ENCODE assay signal across 8 cellular contexts in genomic region chr6:11144393-11144829, GRCh38. TPM values are rescaled to one million over a fixed set of nuclear protein-coding genes. Genes with fewer than 3 reads are reported as not detected.
DNase-seq lines count a peak whose midpoint lies in the region; ATAC-seq and TF ChIP-seq lines count a peak whose summit lies in the region.

No MANE protein-coding gene starts in this region.

- intact Hi-C loops in naive thymus-derived CD4-positive, alpha-beta T cell (cut with micrococcal nuclease) = loop anchor here (1.0 to 2.0 kb wide), 4 partner anchors 28 to 431 kb away; no protein-coding TSS in a partner anchor

- no peak for TF ChIP-seq POLR2A in erythroblast (IDR thresholded peaks at IDR 0.05; ENCODE audit: low read length)

- ATAC-seq in GM18511 (IDR thresholded peaks at IDR 0.05; ENCODE audit: unreplicated experiment) (peak; percentile 83), HG03342 (IDR thresholded peaks at IDR 0.05; ENCODE audit: unreplicated experiment) (peak; percentile 85)
- ATAC-seq in naive thymus-derived CD4-positive, alpha-beta T cell = peak; percentile 86

- peaks cover 0 to 7% (median 0%) of the 10 kb centered on the region in 7 donors for H3K4me1 Mint-ChIP-seq in naive thymus-derived CD4-positive, alpha-beta T cell

- peak; percentile 88 for TF ChIP-seq CTCF in OCI-LY3 (IDR thresholded peaks at IDR 0.05; ENCODE audit: low read depth, low read length)

- H3K27me3 ChIP-seq in OCI-LY3 (ENCODE audit: low read depth, low read length) = no peaks in the 10 kb centered on the region
- H3K27me3 ChIP-seq in naive thymus-derived CD4-positive, alpha-beta T cell (ENCODE audit: control insufficient read depth in 2 of 2, insufficient read depth in 2 of 2, low read length in 2 of 2) = no peaks in the 10 kb centered on the region

- H3K36me3 Mint-ChIP-seq in naive thymus-derived CD4-positive, alpha-beta T cell = peaks cover 0 to 3% (median 0%) of the 10 kb centered on the region in 5 donors

- no peak overlapping the region for H3K4me3 ChIP-seq in OCI-LY3 (ENCODE audit: low read length)
- no peak overlapping the region for H3K4me3 ChIP-seq in naive thymus-derived CD4-positive, alpha-beta T cell (ENCODE audit: low read length)

- no peaks in the 10 kb centered on the region for H3K36me3 ChIP-seq in OCI-LY3 (replicated peaks; ENCODE audit: low read depth, low read length)
- H3K36me3 ChIP-seq in naive thymus-derived CD4-positive, alpha-beta T cell (ENCODE audit: control insufficient read depth in 2 of 3, insufficient read depth in 3 of 3, low read length in 3 of 3) = no peaks in the 10 kb centered on the region

- H3K79me2 ChIP-seq in OCI-LY3 (ENCODE audit: low read length) = no peaks in the 10 kb centered on the region

- H2AFZ ChIP-seq in OCI-LY3 (ENCODE audit: low read depth, low read length) = no peak overlapping the region

- H3K4me1 ChIP-seq in OCI-LY3 (ENCODE audit: low read length) = peaks cover 21% of the 10 kb centered on the region
- H3K4me1 ChIP-seq in naive thymus-derived CD4-positive, alpha-beta T cell (ENCODE audit: control insufficient read depth in 2 of 2, insufficient read depth in 2 of 2, low read length in 2 of 2) = no peaks in the 10 kb centered on the region

- 0 out of 2 replicates have a peak overlapping the region, but pooled peaks have one; percentile 29 for H3K4me2 ChIP-seq in OCI-LY3 (ENCODE audit: low read length)

- no peaks in the 10 kb centered on the region for H3K9me3 ChIP-seq in OCI-LY3 (ENCODE audit: insufficient read depth, low read length)
- H3K9me3 ChIP-seq in naive thymus-derived CD4-positive, alpha-beta T cell (ENCODE audit: control insufficient read depth in 2 of 3, low read length in 3 of 3) = no peaks in the 10 kb centered on the region

- no peak overlapping the region for H3K27ac Mint-ChIP-seq in naive thymus-derived CD4-positive, alpha-beta T cell

- POLR2A ChIA-PET in naive thymus-derived CD4-positive, alpha-beta T cell (lab: Charles Lee) = no interaction called here

- H3K9ac ChIP-seq in OCI-LY3 (ENCODE audit: low read length) = no peak overlapping the region

- H3K4me3 Mint-ChIP-seq in naive thymus-derived CD4-positive, alpha-beta T cell = no peak overlapping the region

- CTCF ChIA-PET in naive thymus-derived CD4-positive, alpha-beta T cell (lab: Charles Lee) = interaction anchor here (0.5 to 6.2 kb wide), 5 partner anchors 10 to 431 kb away, joined by 3 to 46 read pairs (median 5); no protein-coding TSS in a partner anchor

- peak; percentile 81 for DNase-seq in AG08395 (ENCODE audit: low spot score)
- peak; percentile 84 for DNase-seq in activated CD8-positive, alpha-beta memory T cell treated with anti-CD3 and anti-CD28 coated beads, Interleukin-2, amount 50 U/mL, for 48 hours
- DNase-seq in erythroblast (lab: John Stamatoyannopoulos, UW) = peak; percentile 67 to 83
- peak; percentile 21 to 71 (median 54) for DNase-seq in naive thymus-derived CD4-positive, alpha-beta T cell
- DNase-seq in stimulated activated CD8-positive, alpha-beta memory T cell treated with anti-CD3 and anti-CD28 coated beads, Interleukin-7, amount 100 ng/mL, for 48 hours (ENCODE audit: extremely low read depth in 1 of 2, low read depth in 1 of 2) = peak; percentile 34 to 61

- no peaks in the 10 kb centered on the region for H4K20me1 ChIP-seq in OCI-LY3 (ENCODE audit: insufficient read depth, low read length)

- H3K27me3 Mint-ChIP-seq in naive thymus-derived CD4-positive, alpha-beta T cell = peaks cover 0 to 5% (median 0%) of the 10 kb centered on the region in 5 donors

- H3K9me3 Mint-ChIP-seq in naive thymus-derived CD4-positive, alpha-beta T cell = no peaks in the 10 kb centered on the region

- H3K27ac ChIP-seq in OCI-LY3 (ENCODE audit: low read length) = no peak overlapping the region
- no peak overlapping the region for H3K27ac ChIP-seq in naive thymus-derived CD4-positive, alpha-beta T cell (ENCODE audit: low read depth, low read length)

RNA-seq across cellular contexts. Expression of gene ERVFRD-1, which starts 32.9 kb away (rescaled TPM):
- under 1 TPM in 1 of 5 experiments, not detected in 4; 0.11 TPM for total RNA-seq in naive thymus-derived CD4-positive, alpha-beta T cell
- under 1 TPM; 0.33 TPM for polyA plus RNA-seq in naive thymus-derived CD4-positive, alpha-beta T cell

RNA-seq across cellular contexts. Expression of gene SMIM13, which starts 50.8 kb away (rescaled TPM):
- total RNA-seq in naive thymus-derived CD4-positive, alpha-beta T cell = 1 to 10 TPM; 4.0 to 9.9 (median 4.4) TPM
- polyA plus RNA-seq in naive thymus-derived CD4-positive, alpha-beta T cell = 1 to 10 TPM in 1 of 2 donors, under 1 TPM in 1; 0.64 to 1.9 TPM
